In the genomic region with DNA sequence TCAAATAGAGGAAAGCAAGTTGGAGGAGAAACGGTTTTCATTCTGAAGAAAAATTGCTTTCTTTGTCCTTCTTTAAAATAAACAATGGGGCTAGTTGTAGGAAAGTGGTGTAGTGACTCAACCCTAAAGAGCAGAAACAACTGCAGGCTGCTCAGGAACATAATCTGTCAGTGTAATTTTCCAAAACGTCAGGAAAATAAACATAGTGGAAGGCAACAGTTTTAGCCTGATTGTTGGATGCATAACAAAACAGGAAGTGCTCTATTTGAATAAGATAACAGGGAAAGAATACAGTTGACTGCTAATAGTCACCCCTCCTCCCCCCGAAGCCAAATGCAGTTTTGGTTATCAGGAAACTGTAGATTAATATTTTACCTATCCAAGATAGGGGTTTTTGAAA, we compare ENCODE assay signal across 10 cellular contexts.
DNase-seq lines count a peak whose midpoint lies in the region; ATAC-seq and TF ChIP-seq lines count a peak whose summit lies in the region.
"Had no signal": no experiment of that assay in that cellular context is flagged by ENCODE, and none has a peak within 500 bp of the region (broad histone marks: within the 10 kb centered on the region; RNA-seq: fewer than 3 reads in every experiment).

No MANE protein-coding gene starts in this region.

- H3K27me3 ChIP-seq in PC-3 (ENCODE audit: low read length) (peaks cover 27% of the 10 kb centered on the region; the same call in 1 of the 2 replicates), skeletal muscle satellite cell (ENCODE audit: control insufficient read depth, insufficient read depth, low read length) (no peaks in the 10 kb centered on the region)

- no peak overlapping the region for H3K9ac ChIP-seq in PC-3 (ENCODE audit: low read length)
- no peak overlapping the region for H3K9ac ChIP-seq in skeletal muscle satellite cell (ENCODE audit: low read depth, low read length)

- ATAC-seq in PC-3, result peak; percentile 70

- H3K4me1 ChIP-seq in PC-3 (ENCODE audit: insufficient read depth, low read length), result no peaks in the 10 kb centered on the region
- H3K4me1 ChIP-seq in skeletal muscle satellite cell (ENCODE audit: control insufficient read depth, insufficient read depth, low read length), result peaks cover 9% of the 10 kb centered on the region

- POLR2A ChIA-PET in PC-3 (lab: Charles Lee; ENCODE audit: unreplicated experiment), result no interaction called here

- H3K27ac ChIP-seq in PC-3 (ENCODE audit: low read length), result no peak overlapping the region
- H3K27ac ChIP-seq: 22Rv1, thoracic aorta had no signal

- DNase-seq in DMS79 treated with DMSO at 0.1 percent for 48 hours (lab: John Stamatoyannopoulos, UW) (peak; percentile 47), DMS79 (lab: John Stamatoyannopoulos, UW) (no peak), PC-3 (peak; percentile 10), fibroblast of the conjunctiva (ENCODE audit: low read depth) (peak; percentile 8), MV-4-11 (lab: John Stamatoyannopoulos, UW) (no peak), iPS-NIHi7 (ENCODE audit: extremely low spot score) (no peak)
- no peak for DNase-seq in stimulated activated CD4-positive, alpha-beta T cell treated with anti-CD3 and anti-CD28 coated beads, Interleukin-4, amount 100 ng/mL, for 4 hours

- intact Hi-C loops in PC-3 (cut with micrococcal nuclease), result no loop called here

- H3F3A ChIP-seq in PC-3 (ENCODE audit: low read length, unreplicated experiment), result no peaks in the 10 kb centered on the region

- no TSS peak for BruUV-seq in PC-3 (replicated peaks; lab: Mats Ljungman, UMichigan)

- H3K79me2 ChIP-seq in PC-3 (ENCODE audit: low read length), result no peaks in the 10 kb centered on the region

- no peak for TF ChIP-seq CTCF in PC-3 (conservative IDR thresholded peaks at IDR 0.05; ENCODE audit: low read depth, low read length)

- no peak overlapping the region for H3K4me2 ChIP-seq in PC-3 (ENCODE audit: low read length)
- H3K4me2 ChIP-seq in skeletal muscle satellite cell (ENCODE audit: low read length), result peak overlapping the region; percentile 19

- H2AFZ ChIP-seq in PC-3 (ENCODE audit: low read length), result no peak overlapping the region

- H3K9me3 ChIP-seq in PC-3 (ENCODE audit: low read length), result no peaks in the 10 kb centered on the region
- H3K9me3 ChIP-seq in skeletal muscle satellite cell (replicated peaks; ENCODE audit: low read length), result no peaks in the 10 kb centered on the region
- H3K9me3 ChIP-seq: thoracic aorta had no signal

- H3K4me3 ChIP-seq in PC-3 (ENCODE audit: low read length) (no peak overlapping the region), skeletal muscle satellite cell (ENCODE audit: low read length) (no peak overlapping the region)
- H3K4me3 ChIP-seq: thoracic aorta had no signal

- H3K36me3 ChIP-seq in PC-3 (ENCODE audit: low read depth, low read length) (no peaks in the 10 kb centered on the region), skeletal muscle satellite cell (ENCODE audit: insufficient read depth, low read length) (no peaks in the 10 kb centered on the region)
- H3K36me3 ChIP-seq: thoracic aorta had no signal

- H3K9me2 ChIP-seq in PC-3 (replicated peaks; ENCODE audit: low read length), result no peaks in the 10 kb centered on the region

- CTCF ChIA-PET in PC-3 (lab: Charles Lee), result no interaction called here

- no peaks in the 10 kb centered on the region for H4K20me1 ChIP-seq in PC-3 (ENCODE audit: low read length)

Comparison
In these comparisons a context has a peak if more than half of its experiments do, and no peak if none do; other contexts are left out.
1. DNase-seq: peak in DMS79 treated with DMSO at 0.1 percent for 48 hours (single experiment), PC-3 (single experiment) and fibroblast of the conjunctiva (single experiment); none in DMS79 (single experiment), MV-4-11 (single experiment), iPS-NIHi7 (single experiment) and stimulated activated CD4-positive, alpha-beta T cell treated with anti-CD3 and anti-CD28 coated beads, Interleukin-4, amount 100 ng/mL, for 4 hours (0 of 2).